ENCODE assay signal across 19 cellular contexts in genomic region chr10:73139251-73139650, GRCh38. TPM values are rescaled to one million over a fixed set of nuclear protein-coding genes. Genes with fewer than 3 reads are reported as not detected.
DNase-seq lines count a peak whose midpoint lies in the region; ATAC-seq and TF ChIP-seq lines count a peak whose summit lies in the region.
"Had no signal": no experiment of that assay in that cellular context is flagged by ENCODE, and none has a peak within 500 bp of the region (broad histone marks: within the 10 kb centered on the region; RNA-seq: fewer than 3 reads in every experiment).

No MANE protein-coding gene starts in this region.

- TF ChIP-seq CTCF in activated B cell treated with CpG ODN at 0.5 μM for 24 hours (IDR thresholded peaks at IDR 0.05) (no peak), nephron progenitor cell (IDR thresholded peaks at IDR 0.05) (no peak)

- H3K4me1 Mint-ChIP-seq in activated B cell treated with CpG ODN at 0.5 μM for 24 hours, result peaks cover 4% of the 10 kb centered on the region
- H3K4me1 Mint-ChIP-seq in nephron progenitor cell, result no peaks in the 10 kb centered on the region
- H3K4me1 Mint-ChIP-seq: CD8-positive, alpha-beta memory T cell had no signal

- POLR2A ChIA-PET in activated B cell treated with CpG ODN at 0.5 μM for 24 hours (lab: Charles Lee), result interaction anchor here (0.6 to 0.7 kb wide), 2 partner anchors 14 to 26 kb away, joined by 3 to 5 read pairs; no protein-coding TSS in a partner anchor

- H3K36me3 Mint-ChIP-seq in activated B cell treated with CpG ODN at 0.5 μM for 24 hours (ENCODE audit: low read depth) (peaks cover 75% of the 10 kb centered on the region), nephron progenitor cell (ENCODE audit: low read depth) (peaks cover 72% of the 10 kb centered on the region)

- H3K9me3 Mint-ChIP-seq in activated B cell treated with CpG ODN at 0.5 μM for 24 hours, result no peaks in the 10 kb centered on the region
- no peaks in the 10 kb centered on the region for H3K9me3 Mint-ChIP-seq in nephron progenitor cell
- H3K9me3 Mint-ChIP-seq: CD4-positive, CD25-positive, alpha-beta regulatory T cell; CD8-positive, alpha-beta memory T cell had no signal

- intact Hi-C loops in activated B cell treated with CpG ODN at 0.5 μM for 24 hours (cut with micrococcal nuclease), result no loop called here

- DNase-seq in SK-MEL-5 (ENCODE audit: low read depth, low spot score), result peak; percentile 77
- DNase-seq in activated B cell treated with CpG ODN at 0.5 μM for 24 hours, result no peak
- peak; percentile 65 for DNase-seq in fibroblast of peridontal ligament (ENCODE audit: extremely low read depth)
- DNase-seq in nephron progenitor cell, result no peak
- no peak for DNase-seq in activated CD4-positive, alpha-beta T cell treated with anti-CD3 and anti-CD28 coated beads for 48 hours
- DNase-seq in HK-2 (ENCODE audit: unreplicated experiment), result no peak
- DNase-seq: ACHN; BE2C; C1 segment of cervical spinal cord; CD4-positive, CD25-positive, alpha-beta regulatory T cell; CD8-positive, alpha-beta memory T cell; COR-L47; DMS 273 treated with DMSO at 0.1 percent for 48 hours; DMS53; DND-41; EL had no signal

- H3K27me3 Mint-ChIP-seq in activated B cell treated with CpG ODN at 0.5 μM for 24 hours (no peaks in the 10 kb centered on the region), nephron progenitor cell (ENCODE audit: low read depth, poor library complexity) (no peaks in the 10 kb centered on the region)
- H3K27me3 Mint-ChIP-seq: CD4-positive, CD25-positive, alpha-beta regulatory T cell; CD8-positive, alpha-beta memory T cell had no signal

- CTCF ChIA-PET in activated B cell treated with CpG ODN at 0.5 μM for 24 hours (lab: Charles Lee), result interaction anchor here (1.1 kb wide), 1 partner anchor 42 kb away, joined by 3 read pairs; the partner anchor contains the start of gene P4HA1

- peak overlapping the region; percentile 35 for H3K27ac Mint-ChIP-seq in activated B cell treated with CpG ODN at 0.5 μM for 24 hours
- H3K27ac Mint-ChIP-seq in nephron progenitor cell, result peak overlapping the region; percentile 40

- in situ Hi-C loops in SK-MEL-5 (cut with HindIII; ENCODE audit: low pct_unique_long_range_greater_than_20kb, low sequenced_read_pairs), result no loop called here

- no peak for ATAC-seq in activated B cell treated with CpG ODN at 0.5 μM for 24 hours (ENCODE audit: low read depth)
- ATAC-seq in GM21717 (IDR thresholded peaks at IDR 0.05; ENCODE audit: unreplicated experiment), result no peak
- ATAC-seq: GM12878 had no signal

- H3K4me3 Mint-ChIP-seq in activated B cell treated with CpG ODN at 0.5 μM for 24 hours (no peak overlapping the region), nephron progenitor cell (no peak overlapping the region)
- H3K4me3 Mint-ChIP-seq: CD4-positive, CD25-positive, alpha-beta regulatory T cell; CD8-positive, alpha-beta memory T cell had no signal

RNA-seq across cellular contexts. Expression of gene ECD, which starts 28.6 kb away (rescaled TPM):
- total RNA-seq in SK-MEL-5 (2014; rRNA removed; shearing (Covaris generic)), result 41.5 and 41.7 TPM in 2 replicates
- 28.9 and 30.7 TPM in 2 replicates for polyA plus RNA-seq in SK-MEL-5 (2015; cell fraction: cytosol; rRNA removed)
- 34.1 and 41.2 TPM in 2 replicates for polyA plus RNA-seq in SK-MEL-5 (2015; cell fraction: nucleus; rRNA removed)
- 31.8 and 35.0 TPM in 2 replicates for total RNA-seq in activated B cell treated with CpG ODN at 0.5 μM for 24 hours

RNA-seq across cellular contexts. Expression of gene FAM149B1, which starts 28.7 kb away (rescaled TPM):
- total RNA-seq in SK-MEL-5 (2014; rRNA removed; shearing (Covaris generic)), result 13.4 and 16.7 TPM in 2 replicates
- polyA plus RNA-seq in SK-MEL-5 (2015; cell fraction: cytosol; rRNA removed), result 12.4 and 17.9 TPM in 2 replicates
- polyA plus RNA-seq in SK-MEL-5 (2015; cell fraction: nucleus; rRNA removed), result 41.3 and 41.6 TPM in 2 replicates
- total RNA-seq in activated B cell treated with CpG ODN at 0.5 μM for 24 hours, result 11.4 and 16.0 TPM in 2 replicates

RNA-seq across cellular contexts. Expression of gene NUDT13, which starts 29.0 kb away (rescaled TPM):
- 2.3 and 2.4 TPM in 2 replicates for total RNA-seq in SK-MEL-5 (2014; rRNA removed; shearing (Covaris generic))
- polyA plus RNA-seq in SK-MEL-5 (2015; cell fraction: cytosol; rRNA removed), result 2.1 and 2.3 TPM in 2 replicates
- 11.7 and 14.2 TPM in 2 replicates for polyA plus RNA-seq in SK-MEL-5 (2015; cell fraction: nucleus; rRNA removed)
- 3.5 and 4.6 TPM in 2 replicates for total RNA-seq in activated B cell treated with CpG ODN at 0.5 μM for 24 hours
- total RNA-seq: G401 had no signal

RNA-seq across cellular contexts. Expression of gene P4HA1, which starts 42.6 kb away (rescaled TPM):
- total RNA-seq in SK-MEL-5 (2014; rRNA removed; shearing (Covaris generic)), result 148 and 157 TPM in 2 replicates
- polyA plus RNA-seq in SK-MEL-5 (2015; cell fraction: cytosol; rRNA removed), result 54.4 and 68.1 TPM in 2 replicates
- polyA plus RNA-seq in SK-MEL-5 (2015; cell fraction: nucleus; rRNA removed), result 22.7 and 26.9 TPM in 2 replicates
- 19.8 and 20.5 TPM in 2 replicates for total RNA-seq in activated B cell treated with CpG ODN at 0.5 μM for 24 hours

Comparison
In these comparisons a context has a peak if more than half of its experiments do, and no peak if none do; other contexts are left out.
1. DNase-seq: peak in SK-MEL-5 (single experiment) and fibroblast of peridontal ligament (single experiment); none in activated B cell treated with CpG ODN at 0.5 μM for 24 hours (single experiment), nephron progenitor cell (single experiment), activated CD4-positive, alpha-beta T cell treated with anti-CD3 and anti-CD28 coated beads for 48 hours (single experiment) and HK-2 (single experiment).